Comparison of ENCODE assay signal across 1 cellular context in the genomic region with DNA sequence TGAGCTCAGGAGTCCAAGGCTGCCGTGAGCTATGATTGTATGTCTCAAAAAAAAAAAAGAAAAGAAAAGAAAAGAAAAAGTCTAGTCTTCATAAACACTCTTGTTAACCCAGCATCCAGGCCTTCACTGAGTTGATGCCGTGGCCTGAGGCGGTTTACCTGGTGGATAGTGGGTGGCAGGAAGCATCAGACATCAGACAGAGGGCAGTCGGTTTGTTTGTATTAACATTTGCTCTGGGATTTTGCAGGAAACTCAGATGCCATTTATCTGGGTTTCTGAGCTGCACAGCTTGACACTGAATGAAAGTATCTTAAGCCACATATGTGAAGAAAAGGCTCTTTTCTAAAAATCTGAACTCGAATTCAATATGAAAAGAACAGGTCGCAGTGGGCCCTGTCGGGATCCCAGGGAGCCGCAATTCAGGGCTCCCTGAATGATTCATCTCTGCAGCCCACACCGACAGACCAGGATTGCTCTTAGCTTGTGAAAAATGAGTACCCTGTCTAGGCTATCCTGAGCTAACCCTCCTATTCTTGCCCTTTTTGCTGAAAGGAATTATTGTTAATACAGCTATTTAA.
TF ChIP-seq lines count a peak whose summit lies in the region.

No MANE protein-coding gene starts in this region.

TF ChIP-seq in H1, 55 proteins besides CTCF, POLR2A, EP300 and RAD21:
- TF ChIP-seq TAF7 (optimal IDR thresholded peaks at IDR 0.05; ENCODE audit: borderline replicate concordance, low read depth, low read length), result no peak
- peak; percentile 13 for TF ChIP-seq ASH2L (IDR thresholded peaks at IDR 0.05; ENCODE audit: low read length)
- TF ChIP-seq TAF1 (IDR thresholded peaks at IDR 0.05; ENCODE audit: low read depth, low read length), result peak; percentile 7; the same call in 1 of the 2 replicates
